In the genomic region with DNA sequence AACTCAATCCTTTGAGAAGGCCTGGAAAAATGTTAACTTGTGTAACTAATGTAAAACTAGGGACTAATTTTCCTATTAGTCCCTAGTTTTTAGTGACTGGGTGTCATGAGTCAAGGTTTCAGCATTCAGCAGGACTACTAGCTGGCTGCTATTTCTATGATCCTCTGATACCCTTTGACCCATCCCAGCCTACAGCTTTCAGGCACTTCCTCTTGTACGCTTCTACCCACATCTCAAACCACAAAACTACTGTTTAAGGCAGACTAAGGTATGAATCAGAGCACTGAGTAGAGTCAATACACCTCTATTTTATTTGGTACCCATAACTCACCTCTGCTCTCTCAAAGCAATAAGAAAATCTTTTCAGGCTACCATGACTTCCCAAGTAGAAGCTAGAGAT, we compare ENCODE assay signal across 13 cellular contexts.
DNase-seq lines count a peak whose midpoint lies in the region; ATAC-seq, FAIRE-seq and TF ChIP-seq lines count a peak whose summit lies in the region.
"Had no signal": no experiment of that assay in that cellular context is flagged by ENCODE, and none has a peak within 500 bp of the region (broad histone marks: within the 10 kb centered on the region; RNA-seq: fewer than 3 reads in every experiment).

No MANE protein-coding gene starts in this region.

- H4K20me1 ChIP-seq in HCT116 (ENCODE audit: insufficient read depth) = no peaks in the 10 kb centered on the region

- RAD21 ChIA-PET in HCT116 (lab: Charles Lee; ENCODE audit: low non-redundant PET in 1 of 2, low total read pairs in 2 of 2, uncharacterized antibody in 2 of 2, unreplicated experiment in 2 of 2) = no interaction called here

- CTCF ChIA-PET in HCT116 (lab: Charles Lee) = no interaction called here

- TF ChIP-seq CTCF in HCT116 (IDR thresholded peaks at IDR 0.05 in 2 of 3, conservative IDR thresholded peaks at IDR 0.05 in 1 of 3; ENCODE audit: borderline replicate concordance in 1 of 3, insufficient read depth in 1 of 3, low read depth in 2 of 3, low read length in 2 of 3) = no peak
- no peak for TF ChIP-seq CTCF in cardiac fibroblast (IDR thresholded peaks at IDR 0.05; ENCODE audit: low read depth, low read length)

- H3K9ac ChIP-seq in HCT116 (ENCODE audit: low read length) = no peak overlapping the region

- H3K4me1 ChIP-seq in HCT116 (ENCODE audit: control insufficient read depth in 1 of 2, insufficient read depth in 2 of 2, low read length in 2 of 2) = peaks cover 0 to 26% of the 10 kb centered on the region in 2 experiments; a peak in 3 of 4 replicates

- DNase-seq in HCT116 (ENCODE audit: low read depth, low spot score) = peak; percentile 76
- DNase-seq in RCC 7860 (ENCODE audit: low spot score) = peak; percentile 90
- peak; percentile 10 to 31 for DNase-seq in cardiac fibroblast (ENCODE audit: low read depth in 2 of 2)
- DNase-seq in myocyte (ENCODE audit: low read depth) = peak; percentile 3
- DNase-seq in activated CD4-positive, alpha-beta T cell treated with anti-CD3 and anti-CD28 coated beads for 4 hours = no peak
- no peak for DNase-seq in head of caudate nucleus
- DNase-seq in stimulated activated naive CD4-positive, alpha-beta T cell (lab: John Stamatoyannopoulos, UW) = no peak
- no peak for DNase-seq in NOMO-1 treated with dmso at 0.1 percent for 144 hours (lab: John Stamatoyannopoulos, UW; ENCODE audit: unreplicated experiment)
- DNase-seq: activated gamma-delta T cell treated with Interleukin-2 at 50 U/mL for 16 hours, left colon, MV-4-11, posterior cingulate gyrus, WERI-Rb-1 had no signal

- peak overlapping the region; percentile 41 for H2AFZ ChIP-seq in HCT116 (ENCODE audit: low read depth, low read length, poor library complexity, severe bottlenecking)

- peak overlapping the region; percentile 49 for H3K4me2 ChIP-seq in HCT116 (ENCODE audit: low read length)

- no peaks in the 10 kb centered on the region for H3K36me3 ChIP-seq in HCT116 (ENCODE audit: control insufficient read depth in 1 of 2, insufficient read depth in 2 of 2, low read length in 2 of 2)
- H3K36me3 ChIP-seq: WERI-Rb-1 had no signal

- no peak overlapping the region for H3K27ac ChIP-seq in HCT116 (ENCODE audit: low read depth, low read length)
- H3K27ac ChIP-seq: WERI-Rb-1 had no signal

- ATAC-seq in HCT116 = peak; percentile 99
- ATAC-seq: left colon had no signal

- intact Hi-C loops in HCT116 (cut with micrococcal nuclease) (no loop called here), head of caudate nucleus (cut with DNase I) (no loop called here)

- no peak for TF ChIP-seq POLR2A in HCT116 (IDR thresholded peaks at IDR 0.05; ENCODE audit: borderline replicate concordance, extremely low read depth, insufficient read depth, insufficient read length)

- H3K4me3 ChIP-seq in HCT116 (replicated peaks in 1 of 2; ENCODE audit: low read depth in 1 of 2, low read length in 2 of 2) (no peak overlapping the region), cardiac fibroblast (replicated peaks in 1 of 2; ENCODE audit: low read depth in 2 of 2, low read length in 2 of 2) (no peak overlapping the region)

- POLR2A ChIA-PET in HCT116 (lab: Charles Lee) = no interaction called here

- no peaks in the 10 kb centered on the region for H3K79me2 ChIP-seq in HCT116 (ENCODE audit: insufficient read depth, low read length)

- no peaks in the 10 kb centered on the region for H3K9me2 ChIP-seq in HCT116 (ENCODE audit: insufficient read depth)

- TF ChIP-seq RAD21 in HCT116 (IDR thresholded peaks at IDR 0.05; ENCODE audit: low read depth) = no peak

- peaks cover 4 to 8% of the 10 kb centered on the region in 2 experiments; a peak in 2 of 4 replicates for H3K9me3 ChIP-seq in HCT116 (ENCODE audit: control insufficient read depth in 1 of 2, insufficient read depth in 1 of 2, low read depth in 1 of 2, low read length in 2 of 2)

- peak; percentile 91 for FAIRE-seq in RCC 7860 (lab: Jason Lieb, UNC)

- BruUV-seq in HCT116 (replicated peaks; lab: Mats Ljungman, UMichigan) = no TSS peak

- H3K27me3 ChIP-seq in HCT116 (ENCODE audit: insufficient read depth, low read length) = no peaks in the 10 kb centered on the region

TF ChIP-seq in HCT116, 20 proteins besides CTCF, POLR2A, EP300 and RAD21:
- no peak for TF ChIP-seq ZNF274 (IDR thresholded peaks at IDR 0.05; ENCODE audit: low read depth, low read length)
- TF ChIP-seq CBX3 (IDR thresholded peaks at IDR 0.05; ENCODE audit: low read depth) = peak; percentile 54; the same call in 1 of the 2 replicates
- no peak for TF ChIP-seq CEBPB (IDR thresholded peaks at IDR 0.05; ENCODE audit: low read depth)
- TF ChIP-seq SP1 (IDR thresholded peaks at IDR 0.05; ENCODE audit: low read depth) = peak; percentile 54; the same call in 1 of the 2 replicates
- TF ChIP-seq, protein P1, sequence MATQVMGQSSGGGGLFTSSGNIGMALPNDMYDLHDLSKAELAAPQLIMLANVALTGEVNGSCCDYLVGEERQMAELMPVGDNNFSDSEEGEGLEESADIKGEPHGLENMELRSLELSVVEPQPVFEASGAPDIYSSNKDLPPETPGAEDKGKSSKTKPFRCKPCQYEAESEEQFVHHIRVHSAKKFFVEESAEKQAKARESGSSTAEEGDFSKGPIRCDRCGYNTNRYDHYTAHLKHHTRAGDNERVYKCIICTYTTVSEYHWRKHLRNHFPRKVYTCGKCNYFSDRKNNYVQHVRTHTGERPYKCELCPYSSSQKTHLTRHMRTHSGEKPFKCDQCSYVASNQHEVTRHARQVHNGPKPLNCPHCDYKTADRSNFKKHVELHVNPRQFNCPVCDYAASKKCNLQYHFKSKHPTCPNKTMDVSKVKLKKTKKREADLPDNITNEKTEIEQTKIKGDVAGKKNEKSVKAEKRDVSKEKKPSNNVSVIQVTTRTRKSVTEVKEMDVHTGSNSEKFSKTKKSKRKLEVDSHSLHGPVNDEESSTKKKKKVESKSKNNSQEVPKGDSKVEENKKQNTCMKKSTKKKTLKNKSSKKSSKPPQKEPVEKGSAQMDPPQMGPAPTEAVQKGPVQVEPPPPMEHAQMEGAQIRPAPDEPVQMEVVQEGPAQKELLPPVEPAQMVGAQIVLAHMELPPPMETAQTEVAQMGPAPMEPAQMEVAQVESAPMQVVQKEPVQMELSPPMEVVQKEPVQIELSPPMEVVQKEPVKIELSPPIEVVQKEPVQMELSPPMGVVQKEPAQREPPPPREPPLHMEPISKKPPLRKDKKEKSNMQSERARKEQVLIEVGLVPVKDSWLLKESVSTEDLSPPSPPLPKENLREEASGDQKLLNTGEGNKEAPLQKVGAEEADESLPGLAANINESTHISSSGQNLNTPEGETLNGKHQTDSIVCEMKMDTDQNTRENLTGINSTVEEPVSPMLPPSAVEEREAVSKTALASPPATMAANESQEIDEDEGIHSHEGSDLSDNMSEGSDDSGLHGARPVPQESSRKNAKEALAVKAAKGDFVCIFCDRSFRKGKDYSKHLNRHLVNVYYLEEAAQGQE (IDR thresholded peaks at IDR 0.05; ENCODE audit: low read depth) = no peak
- peak; percentile 53; the same call in 1 of the 2 replicates for TF ChIP-seq FOSL1 (IDR thresholded peaks at IDR 0.05; ENCODE audit: low read depth)
- TF ChIP-seq SIN3A (IDR thresholded peaks at IDR 0.05; ENCODE audit: low read depth) = no peak
- peak; percentile 38; the same call in 1 of the 2 replicates for TF ChIP-seq JUND (IDR thresholded peaks at IDR 0.05)
- TF ChIP-seq POLR2AphosphoS5 (IDR thresholded peaks at IDR 0.05; ENCODE audit: low read depth, low read length) = no peak
- TF ChIP-seq, protein P2, sequence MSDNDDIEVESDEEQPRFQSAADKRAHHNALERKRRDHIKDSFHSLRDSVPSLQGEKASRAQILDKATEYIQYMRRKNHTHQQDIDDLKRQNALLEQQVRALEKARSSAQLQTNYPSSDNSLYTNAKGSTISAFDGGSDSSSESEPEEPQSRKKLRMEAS (IDR thresholded peaks at IDR 0.05) = no peak
- TF ChIP-seq EGR1 (IDR thresholded peaks at IDR 0.05; ENCODE audit: low read depth) = no peak
- TF ChIP-seq SRF (IDR thresholded peaks at IDR 0.05; ENCODE audit: low read depth) = peak; percentile 50; the same call in 1 of the 2 replicates

Comparison
In these comparisons a context has a peak if more than half of its experiments do, and no peak if none do; other contexts are left out.
1. DNase-seq: peak in HCT116 (single experiment), RCC 7860 (single experiment), cardiac fibroblast (2 of 2) and myocyte (single experiment); none in activated CD4-positive, alpha-beta T cell treated with anti-CD3 and anti-CD28 coated beads for 4 hours (0 of 2), head of caudate nucleus (0 of 42), stimulated activated naive CD4-positive, alpha-beta T cell (0 of 6) and NOMO-1 treated with dmso at 0.1 percent for 144 hours (single experiment).